ENCODE assay signal across 8 cellular contexts in the genomic region with DNA sequence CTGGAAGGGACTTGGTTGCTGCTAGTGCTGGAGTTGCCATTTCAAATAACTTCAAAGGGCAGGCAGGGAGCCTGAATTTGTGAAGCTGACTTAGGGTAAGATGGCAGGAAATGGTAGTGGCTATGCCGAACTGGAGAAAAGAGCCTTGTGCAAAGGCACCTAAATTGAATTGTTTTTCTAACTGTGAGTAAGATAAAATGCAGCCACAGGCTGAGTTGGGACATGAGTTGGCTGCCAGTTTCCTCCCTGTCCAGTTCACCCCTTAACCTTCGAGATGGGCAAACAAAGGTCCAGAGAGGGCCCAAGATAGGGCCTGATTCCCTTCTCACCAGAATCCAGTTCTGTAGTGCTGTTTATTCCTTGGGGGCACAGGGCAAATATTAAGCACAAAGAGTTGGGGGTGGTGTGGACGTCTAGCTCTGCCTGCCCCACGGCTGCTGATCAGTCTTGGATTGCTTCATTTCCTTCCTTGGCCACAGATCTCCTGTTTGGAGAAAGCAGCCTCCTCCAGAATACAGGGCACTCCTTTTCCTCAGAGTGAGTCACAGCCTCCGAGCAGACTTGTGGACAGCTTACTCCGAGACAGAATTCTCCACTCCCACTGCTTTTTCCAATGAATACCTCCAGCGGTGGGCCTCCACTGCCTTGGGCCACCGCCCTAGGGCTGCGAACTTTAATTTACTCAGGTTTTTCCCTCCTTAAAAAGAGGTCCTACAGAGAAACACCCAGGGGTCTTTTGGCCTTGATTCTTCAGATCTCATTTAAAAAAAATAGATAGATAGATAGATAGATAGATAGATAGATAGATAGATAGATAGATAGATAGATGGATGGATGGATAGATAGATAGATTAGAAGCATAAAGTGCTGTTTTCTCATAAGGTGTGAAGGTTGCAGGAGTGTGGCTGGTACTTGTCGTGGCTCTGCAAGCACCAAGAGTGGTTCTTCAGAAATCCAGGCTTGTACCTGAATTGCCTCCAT. TPM values are rescaled to one million over a fixed set of nuclear protein-coding genes. Genes with fewer than 3 reads are reported as not detected.
DNase-seq lines count a peak whose midpoint lies in the region; ATAC-seq and TF ChIP-seq lines count a peak whose summit lies in the region.

No MANE protein-coding gene starts in this region.

- H3K4me3 Mint-ChIP-seq in activated naive CD4-positive, alpha-beta T cell treated with anti-CD3 and anti-CD28 coated beads for 36 hours: peak overlapping the region; percentile 47

- no peaks in the 10 kb centered on the region for H3K36me3 Mint-ChIP-seq in activated naive CD4-positive, alpha-beta T cell treated with anti-CD3 and anti-CD28 coated beads for 36 hours (ENCODE audit: low read depth)

- TF ChIP-seq CTCF in WI38 (IDR thresholded peaks at IDR 0.05; ENCODE audit: low read depth, low read length): no peak

- no peaks in the 10 kb centered on the region for H3K27me3 Mint-ChIP-seq in activated naive CD4-positive, alpha-beta T cell treated with anti-CD3 and anti-CD28 coated beads for 36 hours (ENCODE audit: low read depth)

- ATAC-seq in sciatic nerve: peak; percentile 93
- no peak for ATAC-seq in GM18519 (IDR thresholded peaks at IDR 0.05; ENCODE audit: low FRiP score, unreplicated experiment)

- intact Hi-C loops in activated naive CD4-positive, alpha-beta T cell treated with anti-CD3 and anti-CD28 coated beads for 36 hours (cut with micrococcal nuclease): no loop called here
- intact Hi-C loops in sciatic nerve (cut with DNase I): loop anchor here (10.0 kb wide), 1 partner anchor 97 kb away; the partner anchor contains the start of gene NT5DC4

- H3K9me3 Mint-ChIP-seq in activated naive CD4-positive, alpha-beta T cell treated with anti-CD3 and anti-CD28 coated beads for 36 hours: no peaks in the 10 kb centered on the region

- DNase-seq in activated naive CD4-positive, alpha-beta T cell treated with anti-CD3 and anti-CD28 coated beads for 36 hours: no peak
- DNase-seq in activated naive CD4-positive, alpha-beta T cell treated with anti-CD3 and anti-CD28 coated beads, Interleukin-2, amount 50 U/mL, for 16 hours: no peak
- DNase-seq in foreskin melanocyte: peak; percentile 84
- peak; percentile 64 for DNase-seq in sciatic nerve (ENCODE audit: low spot score)
- DNase-seq in effector CD4-positive, alpha-beta T cell: no peak
- DNase-seq in NCI-H1436 (lab: John Stamatoyannopoulos, UW): no peak

- peak overlapping the region; percentile 76 for H3K27ac Mint-ChIP-seq in activated naive CD4-positive, alpha-beta T cell treated with anti-CD3 and anti-CD28 coated beads for 36 hours

- H3K4me3 ChIP-seq in WI38 (ENCODE audit: low read depth, low read length): peak overlapping the region; percentile 34

- H3K4me1 Mint-ChIP-seq in activated naive CD4-positive, alpha-beta T cell treated with anti-CD3 and anti-CD28 coated beads for 36 hours (ENCODE audit: low read depth): peaks cover 70% of the 10 kb centered on the region

- CTCF ChIA-PET in activated naive CD4-positive, alpha-beta T cell treated with anti-CD3 and anti-CD28 coated beads for 36 hours (lab: Charles Lee): interaction anchor here (0.6 to 13.4 kb wide), 22 partner anchors 8 to 314 kb away, joined by 3 to 160 read pairs (median 4); partner anchors contain the start of genes CHCHD5 and SLC20A1

RNA-seq across cellular contexts. Expression of gene SLC20A1, which starts 18.4 kb away (rescaled TPM):
- 10 to 100 TPM; 73.1 to 73.5 TPM for total RNA-seq in activated naive CD4-positive, alpha-beta T cell treated with anti-CD3 and anti-CD28 coated beads for 36 hours
- 51.1 TPM for total RNA-seq in sciatic nerve

RNA-seq across cellular contexts. Expression of gene CHCHD5, which starts 42.9 kb away (rescaled TPM):
- 10 to 100 TPM; 40.3 to 43.5 TPM for total RNA-seq in activated naive CD4-positive, alpha-beta T cell treated with anti-CD3 and anti-CD28 coated beads for 36 hours
- total RNA-seq in sciatic nerve: 21.2 TPM

Comparison
In these comparisons a context has a peak if more than half of its experiments do, and no peak if none do; other contexts are left out.
1. DNase-seq: peak in foreskin melanocyte (single experiment) and sciatic nerve (single experiment); none in activated naive CD4-positive, alpha-beta T cell treated with anti-CD3 and anti-CD28 coated beads for 36 hours (single experiment), activated naive CD4-positive, alpha-beta T cell treated with anti-CD3 and anti-CD28 coated beads, Interleukin-2, amount 50 U/mL, for 16 hours (single experiment), effector CD4-positive, alpha-beta T cell (single experiment) and NCI-H1436 (single experiment).